8 cellular contexts compared by ENCODE assay signal in the genomic region with DNA sequence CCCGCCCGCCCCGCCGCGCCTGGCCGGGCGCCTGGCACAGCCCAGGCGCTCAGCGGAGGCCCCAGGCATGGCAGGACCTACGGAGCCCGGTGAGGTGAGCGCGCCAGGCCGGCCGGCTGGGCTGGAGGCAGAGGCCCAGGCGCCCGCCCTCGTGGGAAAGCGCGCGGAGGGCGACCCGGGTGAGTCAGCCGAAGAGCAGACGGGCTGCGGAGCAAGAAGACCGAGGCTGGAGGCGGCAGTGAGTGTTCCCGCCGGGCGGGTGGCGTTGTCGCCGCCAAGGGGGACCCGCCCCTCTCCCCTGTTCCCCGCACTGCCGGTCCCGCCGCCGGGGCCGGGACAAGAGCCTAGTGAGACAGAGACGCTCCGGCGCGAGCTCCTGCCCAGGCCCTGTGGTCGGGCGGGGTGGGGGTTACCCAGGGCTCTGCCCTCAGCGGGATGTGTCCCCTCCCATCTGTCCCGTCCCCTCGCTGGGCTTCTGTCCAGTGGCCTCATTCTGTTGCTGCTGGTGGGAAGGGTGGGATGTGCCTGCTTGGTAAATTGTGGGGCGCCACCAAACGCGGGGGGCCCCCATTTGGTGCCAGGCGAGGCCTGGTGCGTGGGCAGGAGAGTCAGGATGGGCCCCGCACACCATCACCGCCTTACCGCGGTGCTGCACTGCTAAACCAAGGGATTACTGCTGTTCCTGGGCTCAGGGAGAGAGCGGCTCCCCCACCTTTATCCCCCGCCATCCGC. TPM values are rescaled to one million over a fixed set of nuclear protein-coding genes. Genes with fewer than 3 reads are reported as not detected.
DNase-seq lines count a peak whose midpoint lies in the region; ATAC-seq and FAIRE-seq lines count a peak whose summit lies in the region.

No MANE protein-coding gene starts in this region.

- peaks cover 3 to 6% of the 10 kb centered on the region in 2 donors for H3K27me3 ChIP-seq in small intestine (ENCODE audit: control insufficient read depth in 2 of 2, insufficient read depth in 2 of 2, low read length in 2 of 2)

- H3K4me1 ChIP-seq in small intestine (ENCODE audit: control insufficient read depth in 2 of 2, insufficient read depth in 1 of 2, low read depth in 1 of 2, low read length in 1 of 2), result peaks cover 0 to 2% of the 10 kb centered on the region in 2 donors

- 3 to 7% (median 6%) methylated on average over 46 to 62 of the region's 62 CpGs for WGBS in small intestine, 3 donors

- no peak for FAIRE-seq in small intestine (lab: Jason Lieb, UNC)

- peak overlapping the region in 1 of 2 donors; percentile 24 for H3K4me3 ChIP-seq in small intestine (ENCODE audit: low read depth in 1 of 2, low read length in 2 of 2)

- H3K27ac ChIP-seq in small intestine (ENCODE audit: low read depth in 1 of 2, low read length in 1 of 2), result peak overlapping the region in 1 of 2 donors; percentile 46

- no peaks in the 10 kb centered on the region for H3K36me3 ChIP-seq in small intestine (ENCODE audit: control insufficient read depth in 2 of 2, insufficient read depth in 2 of 2, low read length in 2 of 2)

- H3K9me3 ChIP-seq in small intestine (ENCODE audit: control insufficient read depth, low read depth), result no peaks in the 10 kb centered on the region

- no peak for ATAC-seq in GM18868 (IDR thresholded peaks at IDR 0.05; ENCODE audit: unreplicated experiment)
- no peak for ATAC-seq in GM21423 (IDR thresholded peaks at IDR 0.05; ENCODE audit: unreplicated experiment)
- ATAC-seq in HG03432 (IDR thresholded peaks at IDR 0.05; ENCODE audit: unreplicated experiment), result no peak

- DNase-seq in C1 segment of cervical spinal cord (lab: John Stamatoyannopoulos, UW), result peak in 10 of 14 donors; percentile 15 to 76 (median 30)
- peak; percentile 27 to 35 for DNase-seq in NOMO-1 (lab: John Stamatoyannopoulos, UW; ENCODE audit: unreplicated experiment in 2 of 2)
- DNase-seq in astrocyte of the hippocampus (ENCODE audit: low read depth, low spot score), result peak; percentile 95
- DNase-seq in iPS-NIHi11 (ENCODE audit: low spot score), result peak; percentile 73
- DNase-seq in small intestine, result peak; percentile 25

RNA-seq across cellular contexts. Expression of a gene that starts 17.0 kb away (rescaled TPM):
- under 1 TPM in 1 of 3 donors, not detected in 2; 0.04 TPM for polyA plus RNA-seq in small intestine

RNA-seq across cellular contexts. Expression of a gene that starts 20.1 kb away (rescaled TPM):
- polyA plus RNA-seq in small intestine, result 1 to 10 TPM in 2 of 3 donors, under 1 TPM in 1; 0.22 to 3.6 (median 2.7) TPM

RNA-seq across cellular contexts. Expression of a gene that starts 54.5 kb away (rescaled TPM):
- 10 to 100 TPM; 30.2 to 63.3 (median 60.3) TPM for polyA plus RNA-seq in small intestine

Comparison
In these comparisons a context has a peak if more than half of its experiments do, and no peak if none do; other contexts are left out.
1. DNase-seq: peak in every context shown above with its lines; median percentile 95 in astrocyte of the hippocampus; 73 in iPS-NIHi11; 31 in NOMO-1; 30 in C1 segment of cervical spinal cord; 25 in small intestine.